ENCODE assay signal across 1 cellular context in the genomic region with DNA sequence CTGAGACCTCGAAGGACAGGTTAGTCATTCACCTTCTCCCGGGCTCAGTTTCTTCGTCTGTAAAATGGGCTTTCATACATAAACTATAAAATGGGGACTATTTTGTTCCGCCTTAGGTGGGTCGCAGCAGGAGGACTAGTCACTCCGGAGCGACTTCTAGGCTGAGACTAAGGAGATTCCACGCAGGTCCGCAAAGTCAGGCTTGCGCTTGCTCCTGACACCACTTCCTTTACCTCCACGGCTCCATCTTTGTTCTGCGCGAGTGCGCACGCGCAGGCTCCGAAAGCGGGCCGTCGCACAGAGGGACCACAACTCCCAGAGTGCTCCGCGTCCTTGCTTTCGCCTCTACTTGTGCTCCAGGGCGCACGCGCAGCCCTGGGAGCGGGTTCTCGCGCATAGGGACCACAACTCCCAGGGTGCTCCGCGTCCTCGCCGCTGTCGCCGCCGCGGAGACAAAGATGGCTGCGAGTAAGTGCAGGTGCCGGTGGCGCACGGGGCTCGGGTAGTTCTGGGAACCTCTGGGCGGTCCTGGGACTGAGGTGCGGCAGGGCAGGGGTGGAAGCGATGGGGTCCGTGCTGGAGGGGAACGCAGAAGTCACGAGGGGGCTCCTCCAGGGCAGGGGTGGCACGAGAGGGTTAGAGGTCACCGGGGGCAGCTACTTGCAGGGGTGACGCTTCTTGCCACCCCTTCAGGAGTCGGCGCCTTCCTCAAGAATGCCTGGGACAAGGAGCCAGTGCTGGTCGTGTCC.
TF ChIP-seq lines count a peak whose summit lies in the region.

A gene (plus strand): TSS at position 435 of the 749 bp plus-strand sequence. CDS start 24 bp downstream, at position 459.

TF ChIP-seq in GM12878, 131 proteins besides CTCF, POLR2A, EP300 and RAD21 (continued from another document and continues in another):
- TF ChIP-seq, protein P1, sequence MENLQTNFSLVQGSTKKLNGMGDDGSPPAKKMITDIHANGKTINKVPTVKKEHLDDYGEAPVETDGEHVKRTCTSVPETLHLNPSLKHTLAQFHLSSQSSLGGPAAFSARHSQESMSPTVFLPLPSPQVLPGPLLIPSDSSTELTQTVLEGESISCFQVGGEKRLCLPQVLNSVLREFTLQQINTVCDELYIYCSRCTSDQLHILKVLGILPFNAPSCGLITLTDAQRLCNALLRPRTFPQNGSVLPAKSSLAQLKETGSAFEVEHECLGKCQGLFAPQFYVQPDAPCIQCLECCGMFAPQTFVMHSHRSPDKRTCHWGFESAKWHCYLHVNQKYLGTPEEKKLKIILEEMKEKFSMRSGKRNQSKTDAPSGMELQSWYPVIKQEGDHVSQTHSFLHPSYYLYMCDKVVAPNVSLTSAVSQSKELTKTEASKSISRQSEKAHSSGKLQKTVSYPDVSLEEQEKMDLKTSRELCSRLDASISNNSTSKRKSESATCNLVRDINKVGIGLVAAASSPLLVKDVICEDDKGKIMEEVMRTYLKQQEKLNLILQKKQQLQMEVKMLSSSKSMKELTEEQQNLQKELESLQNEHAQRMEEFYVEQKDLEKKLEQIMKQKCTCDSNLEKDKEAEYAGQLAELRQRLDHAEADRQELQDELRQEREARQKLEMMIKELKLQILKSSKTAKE (IDR thresholded peaks at IDR 0.05; ENCODE audit: low read depth, poor library complexity, severe bottlenecking) = no peak
- TF ChIP-seq, protein P2, sequence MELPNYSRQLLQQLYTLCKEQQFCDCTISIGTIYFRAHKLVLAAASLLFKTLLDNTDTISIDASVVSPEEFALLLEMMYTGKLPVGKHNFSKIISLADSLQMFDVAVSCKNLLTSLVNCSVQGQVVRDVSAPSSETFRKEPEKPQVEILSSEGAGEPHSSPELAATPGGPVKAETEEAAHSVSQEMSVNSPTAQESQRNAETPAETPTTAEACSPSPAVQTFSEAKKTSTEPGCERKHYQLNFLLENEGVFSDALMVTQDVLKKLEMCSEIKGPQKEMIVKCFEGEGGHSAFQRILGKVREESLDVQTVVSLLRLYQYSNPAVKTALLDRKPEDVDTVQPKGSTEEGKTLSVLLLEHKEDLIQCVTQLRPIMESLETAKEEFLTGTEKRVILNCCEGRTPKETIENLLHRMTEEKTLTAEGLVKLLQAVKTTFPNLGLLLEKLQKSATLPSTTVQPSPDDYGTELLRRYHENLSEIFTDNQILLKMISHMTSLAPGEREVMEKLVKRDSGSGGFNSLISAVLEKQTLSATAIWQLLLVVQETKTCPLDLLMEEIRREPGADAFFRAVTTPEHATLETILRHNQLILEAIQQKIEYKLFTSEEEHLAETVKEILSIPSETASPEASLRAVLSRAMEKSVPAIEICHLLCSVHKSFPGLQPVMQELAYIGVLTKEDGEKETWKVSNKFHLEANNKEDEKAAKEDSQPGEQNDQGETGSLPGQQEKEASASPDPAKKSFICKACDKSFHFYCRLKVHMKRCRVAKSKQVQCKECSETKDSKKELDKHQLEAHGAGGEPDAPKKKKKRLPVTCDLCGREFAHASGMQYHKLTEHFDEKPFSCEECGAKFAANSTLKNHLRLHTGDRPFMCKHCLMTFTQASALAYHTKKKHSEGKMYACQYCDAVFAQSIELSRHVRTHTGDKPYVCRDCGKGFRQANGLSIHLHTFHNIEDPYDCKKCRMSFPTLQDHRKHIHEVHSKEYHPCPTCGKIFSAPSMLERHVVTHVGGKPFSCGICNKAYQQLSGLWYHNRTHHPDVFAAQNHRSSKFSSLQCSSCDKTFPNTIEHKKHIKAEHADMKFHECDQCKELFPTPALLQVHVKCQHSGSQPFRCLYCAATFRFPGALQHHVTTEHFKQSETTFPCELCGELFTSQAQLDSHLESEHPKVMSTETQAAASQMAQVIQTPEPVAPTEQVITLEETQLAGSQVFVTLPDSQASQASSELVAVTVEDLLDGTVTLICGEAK (IDR thresholded peaks at IDR 0.05; ENCODE audit: borderline replicate concordance) = peak; percentile 79
- TF ChIP-seq YBX1 (IDR thresholded peaks at IDR 0.05) = no peak
- no peak for TF ChIP-seq HDAC6 (IDR thresholded peaks at IDR 0.05; ENCODE audit: unreplicated experiment)
- TF ChIP-seq ZNF274 (IDR thresholded peaks at IDR 0.05; ENCODE audit: insufficient read depth, insufficient read length) = no peak
- TF ChIP-seq RELA (IDR thresholded peaks at IDR 0.05; ENCODE audit: borderline replicate concordance, partially characterized antibody) = peak; percentile 37
- TF ChIP-seq, protein P3, sequence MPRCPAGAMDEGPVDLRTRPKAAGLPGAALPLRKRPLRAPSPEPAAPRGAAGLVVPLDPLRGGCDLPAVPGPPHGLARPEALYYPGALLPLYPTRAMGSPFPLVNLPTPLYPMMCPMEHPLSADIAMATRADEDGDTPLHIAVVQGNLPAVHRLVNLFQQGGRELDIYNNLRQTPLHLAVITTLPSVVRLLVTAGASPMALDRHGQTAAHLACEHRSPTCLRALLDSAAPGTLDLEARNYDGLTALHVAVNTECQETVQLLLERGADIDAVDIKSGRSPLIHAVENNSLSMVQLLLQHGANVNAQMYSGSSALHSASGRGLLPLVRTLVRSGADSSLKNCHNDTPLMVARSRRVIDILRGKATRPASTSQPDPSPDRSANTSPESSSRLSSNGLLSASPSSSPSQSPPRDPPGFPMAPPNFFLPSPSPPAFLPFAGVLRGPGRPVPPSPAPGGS (IDR thresholded peaks at IDR 0.05; ENCODE audit: borderline replicate concordance, insufficient read depth, low read depth, low read length, poor library complexity, severe bottlenecking) = no peak
- TF ChIP-seq, protein P4, sequence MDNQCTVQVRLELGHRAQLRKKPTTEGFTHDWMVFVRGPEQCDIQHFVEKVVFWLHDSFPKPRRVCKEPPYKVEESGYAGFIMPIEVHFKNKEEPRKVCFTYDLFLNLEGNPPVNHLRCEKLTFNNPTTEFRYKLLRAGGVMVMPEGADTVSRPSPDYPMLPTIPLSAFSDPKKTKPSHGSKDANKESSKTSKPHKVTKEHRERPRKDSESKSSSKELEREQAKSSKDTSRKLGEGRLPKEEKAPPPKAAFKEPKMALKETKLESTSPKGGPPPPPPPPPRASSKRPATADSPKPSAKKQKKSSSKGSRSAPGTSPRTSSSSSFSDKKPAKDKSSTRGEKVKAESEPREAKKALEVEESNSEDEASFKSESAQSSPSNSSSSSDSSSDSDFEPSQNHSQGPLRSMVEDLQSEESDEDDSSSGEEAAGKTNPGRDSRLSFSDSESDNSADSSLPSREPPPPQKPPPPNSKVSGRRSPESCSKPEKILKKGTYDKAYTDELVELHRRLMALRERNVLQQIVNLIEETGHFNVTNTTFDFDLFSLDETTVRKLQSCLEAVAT (IDR thresholded peaks at IDR 0.05) = no peak
- TF ChIP-seq CBX5 (IDR thresholded peaks at IDR 0.05; ENCODE audit: low read depth) = no peak
- peak; percentile 83 for TF ChIP-seq NR2C1 (IDR thresholded peaks at IDR 0.05)
- peak; percentile 65; the same call in 1 of the 2 replicates for TF ChIP-seq NBN (IDR thresholded peaks at IDR 0.05)
- TF ChIP-seq CHD1 (IDR thresholded peaks at IDR 0.05; ENCODE audit: low read depth, low read length) = no peak
- no peak for TF ChIP-seq BMI1 (IDR thresholded peaks at IDR 0.05; ENCODE audit: borderline replicate concordance)
- no peak for TF ChIP-seq ZBED1 (IDR thresholded peaks at IDR 0.05; ENCODE audit: borderline replicate concordance)
- TF ChIP-seq SREBF1 (IDR thresholded peaks at IDR 0.05; ENCODE audit: low read length) = peak; percentile 56; the same call in 1 of the 2 replicates
- TF ChIP-seq SPI1 (IDR thresholded peaks at IDR 0.05; ENCODE audit: borderline replicate concordance, insufficient read depth, low read depth, low read length) = no peak
- TF ChIP-seq KAT2A (conservative IDR thresholded peaks at IDR 0.05; ENCODE audit: control insufficient read depth, low read depth, low read length) = no peak
- TF ChIP-seq NR2C2 (IDR thresholded peaks at IDR 0.05; ENCODE audit: borderline replicate concordance, control insufficient read depth, insufficient read length, low read depth) = no peak
- TF ChIP-seq, protein P5, sequence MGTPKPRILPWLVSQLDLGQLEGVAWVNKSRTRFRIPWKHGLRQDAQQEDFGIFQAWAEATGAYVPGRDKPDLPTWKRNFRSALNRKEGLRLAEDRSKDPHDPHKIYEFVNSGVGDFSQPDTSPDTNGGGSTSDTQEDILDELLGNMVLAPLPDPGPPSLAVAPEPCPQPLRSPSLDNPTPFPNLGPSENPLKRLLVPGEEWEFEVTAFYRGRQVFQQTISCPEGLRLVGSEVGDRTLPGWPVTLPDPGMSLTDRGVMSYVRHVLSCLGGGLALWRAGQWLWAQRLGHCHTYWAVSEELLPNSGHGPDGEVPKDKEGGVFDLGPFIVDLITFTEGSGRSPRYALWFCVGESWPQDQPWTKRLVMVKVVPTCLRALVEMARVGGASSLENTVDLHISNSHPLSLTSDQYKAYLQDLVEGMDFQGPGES (IDR thresholded peaks at IDR 0.05) = no peak
- no peak for TF ChIP-seq GABPA (IDR thresholded peaks at IDR 0.05; ENCODE audit: low read depth)
- TF ChIP-seq, protein P6, sequence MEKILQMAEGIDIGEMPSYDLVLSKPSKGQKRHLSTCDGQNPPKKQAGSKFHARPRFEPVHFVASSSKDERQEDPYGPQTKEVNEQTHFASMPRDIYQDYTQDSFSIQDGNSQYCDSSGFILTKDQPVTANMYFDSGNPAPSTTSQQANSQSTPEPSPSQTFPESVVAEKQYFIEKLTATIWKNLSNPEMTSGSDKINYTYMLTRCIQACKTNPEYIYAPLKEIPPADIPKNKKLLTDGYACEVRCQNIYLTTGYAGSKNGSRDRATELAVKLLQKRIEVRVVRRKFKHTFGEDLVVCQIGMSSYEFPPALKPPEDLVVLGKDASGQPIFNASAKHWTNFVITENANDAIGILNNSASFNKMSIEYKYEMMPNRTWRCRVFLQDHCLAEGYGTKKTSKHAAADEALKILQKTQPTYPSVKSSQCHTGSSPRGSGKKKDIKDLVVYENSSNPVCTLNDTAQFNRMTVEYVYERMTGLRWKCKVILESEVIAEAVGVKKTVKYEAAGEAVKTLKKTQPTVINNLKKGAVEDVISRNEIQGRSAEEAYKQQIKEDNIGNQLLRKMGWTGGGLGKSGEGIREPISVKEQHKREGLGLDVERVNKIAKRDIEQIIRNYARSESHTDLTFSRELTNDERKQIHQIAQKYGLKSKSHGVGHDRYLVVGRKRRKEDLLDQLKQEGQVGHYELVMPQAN (conservative IDR thresholded peaks at IDR 0.05) = peak; percentile 53; the same call in 1 of the 2 replicates
- TF ChIP-seq, protein P7, sequence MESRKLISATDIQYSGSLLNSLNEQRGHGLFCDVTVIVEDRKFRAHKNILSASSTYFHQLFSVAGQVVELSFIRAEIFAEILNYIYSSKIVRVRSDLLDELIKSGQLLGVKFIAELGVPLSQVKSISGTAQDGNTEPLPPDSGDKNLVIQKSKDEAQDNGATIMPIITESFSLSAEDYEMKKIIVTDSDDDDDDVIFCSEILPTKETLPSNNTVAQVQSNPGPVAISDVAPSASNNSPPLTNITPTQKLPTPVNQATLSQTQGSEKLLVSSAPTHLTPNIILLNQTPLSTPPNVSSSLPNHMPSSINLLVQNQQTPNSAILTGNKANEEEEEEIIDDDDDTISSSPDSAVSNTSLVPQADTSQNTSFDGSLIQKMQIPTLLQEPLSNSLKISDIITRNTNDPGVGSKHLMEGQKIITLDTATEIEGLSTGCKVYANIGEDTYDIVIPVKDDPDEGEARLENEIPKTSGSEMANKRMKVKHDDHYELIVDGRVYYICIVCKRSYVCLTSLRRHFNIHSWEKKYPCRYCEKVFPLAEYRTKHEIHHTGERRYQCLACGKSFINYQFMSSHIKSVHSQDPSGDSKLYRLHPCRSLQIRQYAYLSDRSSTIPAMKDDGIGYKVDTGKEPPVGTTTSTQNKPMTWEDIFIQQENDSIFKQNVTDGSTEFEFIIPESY (IDR thresholded peaks at IDR 0.05) = no peak
- TF ChIP-seq RFX5 (IDR thresholded peaks at IDR 0.05; ENCODE audit: low read depth, low read length) = no peak
- TF ChIP-seq STAT1 (conservative IDR thresholded peaks at IDR 0.05) = 0 out of 2 replicates have a peak, but pooled peaks have one; percentile 53
- TF ChIP-seq, protein P8, sequence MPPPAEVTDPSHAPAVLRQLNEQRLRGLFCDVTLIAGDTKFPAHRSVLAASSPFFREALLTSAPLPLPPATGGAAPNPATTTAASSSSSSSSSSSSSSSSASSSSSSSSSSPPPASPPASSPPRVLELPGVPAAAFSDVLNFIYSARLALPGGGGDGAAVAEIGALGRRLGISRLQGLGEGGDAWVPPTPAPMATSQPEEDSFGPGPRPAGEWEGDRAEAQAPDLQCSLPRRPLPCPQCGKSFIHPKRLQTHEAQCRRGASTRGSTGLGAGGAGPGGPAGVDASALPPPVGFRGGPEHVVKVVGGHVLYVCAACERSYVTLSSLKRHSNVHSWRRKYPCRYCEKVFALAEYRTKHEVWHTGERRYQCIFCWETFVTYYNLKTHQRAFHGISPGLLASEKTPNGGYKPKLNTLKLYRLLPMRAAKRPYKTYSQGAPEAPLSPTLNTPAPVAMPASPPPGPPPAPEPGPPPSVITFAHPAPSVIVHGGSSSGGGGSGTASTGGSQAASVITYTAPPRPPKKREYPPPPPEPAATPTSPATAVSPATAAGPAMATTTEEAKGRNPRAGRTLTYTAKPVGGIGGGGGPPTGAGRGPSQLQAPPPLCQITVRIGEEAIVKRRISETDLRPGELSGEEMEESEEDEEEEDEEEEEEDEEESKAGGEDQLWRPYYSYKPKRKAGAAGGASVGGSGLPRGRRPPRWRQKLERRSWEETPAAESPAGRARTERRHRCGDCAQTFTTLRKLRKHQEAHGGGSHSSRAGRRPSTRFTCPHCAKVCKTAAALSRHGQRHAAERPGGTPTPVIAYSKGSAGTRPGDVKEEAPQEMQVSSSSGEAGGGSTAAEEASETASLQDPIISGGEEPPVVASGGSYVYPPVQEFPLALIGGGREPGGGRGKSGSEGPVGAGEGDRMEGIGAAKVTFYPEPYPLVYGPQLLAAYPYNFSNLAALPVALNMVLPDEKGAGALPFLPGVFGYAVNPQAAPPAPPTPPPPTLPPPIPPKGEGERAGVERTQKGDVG (CRISPR knock-in tag; IDR thresholded peaks at IDR 0.05) = no peak
- TF ChIP-seq, protein P9, sequence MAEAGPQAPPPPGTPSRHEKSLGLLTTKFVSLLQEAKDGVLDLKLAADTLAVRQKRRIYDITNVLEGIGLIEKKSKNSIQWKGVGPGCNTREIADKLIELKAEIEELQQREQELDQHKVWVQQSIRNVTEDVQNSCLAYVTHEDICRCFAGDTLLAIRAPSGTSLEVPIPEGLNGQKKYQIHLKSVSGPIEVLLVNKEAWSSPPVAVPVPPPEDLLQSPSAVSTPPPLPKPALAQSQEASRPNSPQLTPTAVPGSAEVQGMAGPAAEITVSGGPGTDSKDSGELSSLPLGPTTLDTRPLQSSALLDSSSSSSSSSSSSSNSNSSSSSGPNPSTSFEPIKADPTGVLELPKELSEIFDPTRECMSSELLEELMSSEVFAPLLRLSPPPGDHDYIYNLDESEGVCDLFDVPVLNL (IDR thresholded peaks at IDR 0.05; ENCODE audit: low read depth, low read length) = no peak
- TF ChIP-seq MXI1 (IDR thresholded peaks at IDR 0.05; ENCODE audit: low read depth, low read length) = peak; percentile 76
- TF ChIP-seq CHD4 (IDR thresholded peaks at IDR 0.05) = no peak
- no peak for TF ChIP-seq IRF4 (IDR thresholded peaks at IDR 0.05; ENCODE audit: low read depth, low read length)
